In the genomic region with DNA sequence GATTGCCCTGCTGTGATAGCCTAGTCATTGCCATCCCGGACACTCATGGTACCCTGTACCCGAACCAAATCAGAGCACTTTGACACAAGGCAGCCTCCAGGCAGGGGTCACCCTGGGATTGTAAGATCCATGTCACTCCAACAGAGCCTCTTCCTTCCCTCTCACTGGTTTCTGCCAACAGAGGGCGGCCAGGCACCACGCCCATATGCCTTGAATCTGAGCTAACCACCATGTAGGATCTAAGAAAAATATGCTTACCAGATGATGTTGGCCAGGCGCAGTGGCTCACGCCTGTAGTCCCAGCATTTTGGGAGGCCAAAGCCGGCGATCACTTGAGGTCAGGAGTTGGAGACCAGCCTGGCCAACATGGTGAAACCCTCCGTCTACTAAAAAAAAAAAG, we compare ENCODE assay signal across 2 cellular contexts.
A peak's percentile ranks its signal among the peaks of the same experiment; 100 is the strongest.
TF ChIP-seq lines count a peak whose summit lies in the region.

No MANE protein-coding gene starts in this region.

TF ChIP-seq in A549, 52 proteins besides CTCF, POLR2A, EP300 and RAD21:
- TF ChIP-seq SMC3 (IDR thresholded peaks at IDR 0.05), result peak; percentile 52; the same call in 2 of the 3 replicates
- TF ChIP-seq, protein P1, sequence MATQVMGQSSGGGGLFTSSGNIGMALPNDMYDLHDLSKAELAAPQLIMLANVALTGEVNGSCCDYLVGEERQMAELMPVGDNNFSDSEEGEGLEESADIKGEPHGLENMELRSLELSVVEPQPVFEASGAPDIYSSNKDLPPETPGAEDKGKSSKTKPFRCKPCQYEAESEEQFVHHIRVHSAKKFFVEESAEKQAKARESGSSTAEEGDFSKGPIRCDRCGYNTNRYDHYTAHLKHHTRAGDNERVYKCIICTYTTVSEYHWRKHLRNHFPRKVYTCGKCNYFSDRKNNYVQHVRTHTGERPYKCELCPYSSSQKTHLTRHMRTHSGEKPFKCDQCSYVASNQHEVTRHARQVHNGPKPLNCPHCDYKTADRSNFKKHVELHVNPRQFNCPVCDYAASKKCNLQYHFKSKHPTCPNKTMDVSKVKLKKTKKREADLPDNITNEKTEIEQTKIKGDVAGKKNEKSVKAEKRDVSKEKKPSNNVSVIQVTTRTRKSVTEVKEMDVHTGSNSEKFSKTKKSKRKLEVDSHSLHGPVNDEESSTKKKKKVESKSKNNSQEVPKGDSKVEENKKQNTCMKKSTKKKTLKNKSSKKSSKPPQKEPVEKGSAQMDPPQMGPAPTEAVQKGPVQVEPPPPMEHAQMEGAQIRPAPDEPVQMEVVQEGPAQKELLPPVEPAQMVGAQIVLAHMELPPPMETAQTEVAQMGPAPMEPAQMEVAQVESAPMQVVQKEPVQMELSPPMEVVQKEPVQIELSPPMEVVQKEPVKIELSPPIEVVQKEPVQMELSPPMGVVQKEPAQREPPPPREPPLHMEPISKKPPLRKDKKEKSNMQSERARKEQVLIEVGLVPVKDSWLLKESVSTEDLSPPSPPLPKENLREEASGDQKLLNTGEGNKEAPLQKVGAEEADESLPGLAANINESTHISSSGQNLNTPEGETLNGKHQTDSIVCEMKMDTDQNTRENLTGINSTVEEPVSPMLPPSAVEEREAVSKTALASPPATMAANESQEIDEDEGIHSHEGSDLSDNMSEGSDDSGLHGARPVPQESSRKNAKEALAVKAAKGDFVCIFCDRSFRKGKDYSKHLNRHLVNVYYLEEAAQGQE (IDR thresholded peaks at IDR 0.05), result no peak
TF ChIP-seq in A549: peak in this region for 1.

TF ChIP-seq in H1, 55 proteins besides CTCF, POLR2A, EP300 and RAD21:
- TF ChIP-seq KDM4A (IDR thresholded peaks at IDR 0.05; ENCODE audit: low read depth, low read length, severe bottlenecking), result no peak
